In genomic region chr11:102361100-102362021, GRCh38 we compare ENCODE assay signal across 8 cellular contexts. TPM values are rescaled to one million over a fixed set of nuclear protein-coding genes. Genes with fewer than 3 reads are reported as not detected.
DNase-seq lines count a peak whose midpoint lies in the region; ATAC-seq and TF ChIP-seq lines count a peak whose summit lies in the region.
"Had no signal": no experiment of that assay in that cellular context is flagged by ENCODE, and none has a peak within 500 bp of the region (broad histone marks: within the 10 kb centered on the region; RNA-seq: fewer than 3 reads in every experiment).

No MANE protein-coding gene starts in this region.

- H3K4me3 ChIP-seq in esophagus muscularis mucosa: no peak overlapping the region

- H3K9me3 Mint-ChIP-seq in activated B cell treated with CpG ODN at 0.5 μM for 24 hours: peaks cover 9% of the 10 kb centered on the region
- H3K9me3 Mint-ChIP-seq in naive thymus-derived CD8-positive, alpha-beta T cell: peaks cover 0 to 25% (median 13%) of the 10 kb centered on the region in 9 donors

- peaks cover 40 to 74% (median 59%) of the 10 kb centered on the region in 4 donors for H3K36me3 ChIP-seq in esophagus muscularis mucosa

- peaks cover 0 to 10% (median 5%) of the 10 kb centered on the region in 4 donors for H3K9me3 ChIP-seq in esophagus muscularis mucosa

- no peak for TF ChIP-seq EP300 in esophagus muscularis mucosa (IDR thresholded peaks at IDR 0.05)

- CTCF ChIA-PET in activated B cell treated with CpG ODN at 0.5 μM for 24 hours (lab: Charles Lee): interaction anchor here (1.0 to 1.1 kb wide), 3 partner anchors 11 to 36 kb away, joined by 3 to 6 read pairs (median 4); no protein-coding TSS in a partner anchor

- TF ChIP-seq CTCF in activated B cell treated with CpG ODN at 0.5 μM for 24 hours (IDR thresholded peaks at IDR 0.05) (no peak), esophagus muscularis mucosa (IDR thresholded peaks at IDR 0.05) (no peak)

- no peak for TF ChIP-seq POLR2A in esophagus muscularis mucosa (IDR thresholded peaks at IDR 0.05; ENCODE audit: low read depth)

- intact Hi-C loops in activated B cell treated with CpG ODN at 0.5 μM for 24 hours (cut with micrococcal nuclease) (no loop called here), esophagus muscularis mucosa (cut with DNase I) (no loop called here)

- H3K4me3 Mint-ChIP-seq in activated B cell treated with CpG ODN at 0.5 μM for 24 hours: no peak overlapping the region
- H3K4me3 Mint-ChIP-seq in naive thymus-derived CD8-positive, alpha-beta T cell: peak overlapping the region; percentile 72 to 87 (median 77)

- H3K27me3 Mint-ChIP-seq in activated B cell treated with CpG ODN at 0.5 μM for 24 hours: no peaks in the 10 kb centered on the region
- H3K27me3 Mint-ChIP-seq in naive thymus-derived CD8-positive, alpha-beta T cell: no peaks in the 10 kb centered on the region

- POLR2A ChIA-PET in activated B cell treated with CpG ODN at 0.5 μM for 24 hours (lab: Charles Lee): interaction anchor here (0.6 to 1.6 kb wide), 5 partner anchors 12 to 178 kb away, joined by 3 to 5 read pairs (median 3); partner anchors contain the start of gene BIRC2
- POLR2A ChIA-PET in naive thymus-derived CD8-positive, alpha-beta T cell (lab: Charles Lee): interaction anchor here (0.6 to 3.6 kb wide), 7 partner anchors 10 to 122 kb away, joined by 3 to 42 read pairs (median 4); partner anchors contain the start of gene BIRC2

- H3K4me1 Mint-ChIP-seq in activated B cell treated with CpG ODN at 0.5 μM for 24 hours: peaks cover 22% of the 10 kb centered on the region
- peaks cover 32 to 71% (median 63%) of the 10 kb centered on the region in 4 donors for H3K4me1 Mint-ChIP-seq in naive thymus-derived CD8-positive, alpha-beta T cell

- ATAC-seq in GM19328 (IDR thresholded peaks at IDR 0.05; ENCODE audit: unreplicated experiment): peak; percentile 75
- ATAC-seq in HG02981 (IDR thresholded peaks at IDR 0.05; ENCODE audit: unreplicated experiment): peak; percentile 96
- ATAC-seq in activated B cell treated with CpG ODN at 0.5 μM for 24 hours (ENCODE audit: low read depth): peak; percentile 79
- ATAC-seq in naive thymus-derived CD8-positive, alpha-beta T cell: peak; percentile 80 to 82

- H3K27ac Mint-ChIP-seq in activated B cell treated with CpG ODN at 0.5 μM for 24 hours: no peak overlapping the region
- peak overlapping the region; percentile 94 to 99 (median 96) for H3K27ac Mint-ChIP-seq in naive thymus-derived CD8-positive, alpha-beta T cell

- no peak overlapping the region for H3K27ac ChIP-seq in esophagus muscularis mucosa (replicated peaks in 1 of 4)

- H3K4me1 ChIP-seq in esophagus muscularis mucosa: peaks cover 0 to 33% (median 5%) of the 10 kb centered on the region in 4 donors

- DNase-seq in activated B cell treated with CpG ODN at 0.5 μM for 24 hours: no peak
- peak; percentile 17 to 81 (median 68) for DNase-seq in naive thymus-derived CD8-positive, alpha-beta T cell
- no peak for DNase-seq in middle frontal gyrus (ENCODE audit: extremely low spot score, low spot score)
- DNase-seq in esophagus muscularis mucosa (ENCODE audit: extremely low spot score): no peak
- no peak for DNase-seq in NCI-H1092 (lab: John Stamatoyannopoulos, UW)
- DNase-seq: NCI-H774 had no signal

- WGBS in esophagus muscularis mucosa: 97% methylated on average over 5 of the region's 5 CpGs

- H3K36me3 Mint-ChIP-seq in activated B cell treated with CpG ODN at 0.5 μM for 24 hours (ENCODE audit: low read depth): peaks cover 90% of the 10 kb centered on the region
- H3K36me3 Mint-ChIP-seq in naive thymus-derived CD8-positive, alpha-beta T cell: peaks cover 23 to 70% (median 45%) of the 10 kb centered on the region in 3 donors

- H3K27me3 ChIP-seq in esophagus muscularis mucosa: no peaks in the 10 kb centered on the region

RNA-seq across cellular contexts. Expression of gene BIRC2, which starts 14.3 kb away (rescaled TPM):
- total RNA-seq in activated B cell treated with CpG ODN at 0.5 μM for 24 hours (27.1 and 34.9 TPM in 2 replicates), esophagus muscularis mucosa (10 to 100 TPM; 25.6 to 40.3 (median 33.5) TPM)
- total RNA-seq in naive thymus-derived CD8-positive, alpha-beta T cell: 10 to 100 TPM; 56.4 to 56.9 TPM
- 10 to 100 TPM; 29.6 to 41.9 (median 32.2) TPM for polyA plus RNA-seq in naive thymus-derived CD8-positive, alpha-beta T cell

RNA-seq across cellular contexts. Expression of gene BIRC3, which starts 44.1 kb away (rescaled TPM):
- total RNA-seq in activated B cell treated with CpG ODN at 0.5 μM for 24 hours (236 and 270 TPM in 2 replicates), esophagus muscularis mucosa (10 to 100 TPM in 3 of 4 donors, 1 to 10 TPM in 1; 10.0 to 13.7 (median 11.0) TPM)
- 10 to 100 TPM; 94.8 to 97.7 TPM for total RNA-seq in naive thymus-derived CD8-positive, alpha-beta T cell
- 10 to 100 TPM; 16.7 to 22.9 (median 19.1) TPM for polyA plus RNA-seq in naive thymus-derived CD8-positive, alpha-beta T cell

Comparison
In these comparisons a context has a peak if more than half of its experiments do, and no peak if none do; other contexts are left out.
1. DNase-seq: peak in naive thymus-derived CD8-positive, alpha-beta T cell (10 of 10); none in activated B cell treated with CpG ODN at 0.5 μM for 24 hours (single experiment), middle frontal gyrus (single experiment), esophagus muscularis mucosa (single experiment) and NCI-H1092 (single experiment).
2. RNA of gene BIRC3, which starts 44.1 kb away (total RNA-seq): 236 to 270 TPM in activated B cell treated with CpG ODN at 0.5 μM for 24 hours and 94.8 to 97.7 TPM in naive thymus-derived CD8-positive, alpha-beta T cell; 10.0 to 13.7 TPM in esophagus muscularis mucosa; every median in the first group is over 4 times any median in the second.
3. Peak in every context shown above with its lines, with median percentiles within 50 percentile points of each other: ATAC-seq.